14 cellular contexts compared by ENCODE assay signal in the genomic region with DNA sequence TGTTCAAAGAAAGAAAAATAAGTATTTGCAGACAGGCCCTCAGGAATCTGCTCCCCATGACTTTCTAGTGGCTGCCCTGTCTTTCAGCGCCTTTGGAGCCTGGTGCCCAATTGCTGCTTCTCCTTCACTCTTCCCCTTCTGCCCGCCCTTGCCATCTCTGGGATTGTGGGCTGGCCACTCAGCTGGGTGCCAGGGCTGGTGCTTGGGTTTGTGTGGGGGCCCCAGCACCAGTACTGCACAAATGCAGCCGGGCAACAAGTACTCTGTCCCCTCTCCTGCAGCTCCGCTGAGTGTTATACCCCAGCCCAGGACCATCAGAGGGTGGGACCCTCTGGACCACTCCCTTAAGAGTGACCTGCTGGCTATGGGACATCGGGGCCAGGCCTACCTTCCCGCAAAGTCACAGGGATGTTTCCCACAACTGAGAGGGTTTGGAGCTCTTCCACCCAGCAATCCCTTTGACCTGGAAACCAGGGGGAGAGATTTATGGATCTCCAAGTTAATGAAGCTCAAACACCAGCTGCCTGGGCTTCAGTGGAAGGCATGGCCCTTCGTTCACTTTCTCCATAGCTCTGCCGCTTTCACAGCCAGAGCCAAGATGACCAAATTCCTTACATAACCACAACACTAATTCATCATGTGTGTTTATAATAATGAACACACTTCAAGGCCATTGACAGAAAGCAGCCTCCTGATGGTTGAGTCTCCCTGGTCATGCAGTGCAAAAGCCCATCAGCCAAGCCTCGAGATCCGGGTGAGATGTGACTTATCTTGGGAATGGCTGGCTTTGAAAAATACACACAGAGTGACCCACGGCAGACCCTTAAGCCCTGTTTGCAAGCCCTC.
A peak's percentile ranks its signal among the peaks of the same experiment; 100 is the strongest.
DNase-seq lines count a peak whose midpoint lies in the region; ATAC-seq and TF ChIP-seq lines count a peak whose summit lies in the region.
"Had no signal": no experiment of that assay in that cellular context is flagged by ENCODE, and none has a peak within 500 bp of the region (broad histone marks: within the 10 kb centered on the region; RNA-seq: fewer than 3 reads in every experiment).

No MANE protein-coding gene starts in this region.

- no peaks in the 10 kb centered on the region for H3K36me3 ChIP-seq in adipocyte (ENCODE audit: control insufficient read depth, insufficient read depth, low read length, severe bottlenecking)
- no peaks in the 10 kb centered on the region for H3K36me3 ChIP-seq in sigmoid colon
- no peaks in the 10 kb centered on the region for H3K36me3 ChIP-seq in left ventricle myocardium inferior
- H3K36me3 ChIP-seq: gastroesophageal sphincter had no signal

- H3K27me3 ChIP-seq in adipocyte (replicated peaks; ENCODE audit: control insufficient read depth, insufficient read depth, low read length) (peaks cover 32% of the 10 kb centered on the region), sigmoid colon (no peaks in the 10 kb centered on the region), left ventricle myocardium inferior (ENCODE audit: low read depth) (no peaks in the 10 kb centered on the region)
- H3K27me3 ChIP-seq: gastroesophageal sphincter had no signal

- no peak overlapping the region for H3K9ac ChIP-seq in adipocyte (ENCODE audit: low read length)

- intact Hi-C loops in sigmoid colon (cut with DNase I): no loop called here
- intact Hi-C loops in left ventricle myocardium inferior (cut with micrococcal nuclease): no loop called here

- TF ChIP-seq CTCF in fibroblast of the aortic adventitia (IDR thresholded peaks at IDR 0.05; ENCODE audit: insufficient read depth, low read length) (no peak), sigmoid colon (IDR thresholded peaks at IDR 0.05) (no peak), left ventricle myocardium inferior (IDR thresholded peaks at IDR 0.05; ENCODE audit: borderline replicate concordance) (no peak)

- no peak for TF ChIP-seq POLR2A in sigmoid colon (IDR thresholded peaks at IDR 0.05)

- no peak for ATAC-seq in HG03342 (IDR thresholded peaks at IDR 0.05; ENCODE audit: unreplicated experiment)
- ATAC-seq: gastroesophageal sphincter, GM12878 had no signal

- TF ChIP-seq EP300 in sigmoid colon (IDR thresholded peaks at IDR 0.05): no peak

- H3K27ac ChIP-seq in sigmoid colon: peak overlapping the region in 3 of 4 donors; percentile 25 to 44 (median 30)
- H3K27ac ChIP-seq in left ventricle myocardium inferior (replicated peaks): no peak overlapping the region
- H3K27ac ChIP-seq: gastroesophageal sphincter had no signal

- H3K9me3 ChIP-seq in adipocyte (ENCODE audit: control insufficient read depth, low read length) (no peaks in the 10 kb centered on the region), sigmoid colon (no peaks in the 10 kb centered on the region), left ventricle myocardium inferior (replicated peaks) (no peaks in the 10 kb centered on the region)
- H3K9me3 ChIP-seq: gastroesophageal sphincter had no signal

- DNase-seq in EH (ENCODE audit: low read depth) (peak; percentile 85), adipocyte (ENCODE audit: low read depth) (peak; percentile 3), fibroblast of the aortic adventitia (ENCODE audit: low read depth) (peak; percentile 29), sigmoid colon (no peak), left ventricle myocardium inferior (no peak), NCI-H510A treated with DMSO at 0.1 percent for 48 hours (lab: John Stamatoyannopoulos, UW) (no peak)
- no peak for DNase-seq in activated CD4-positive, alpha-beta T cell treated with anti-CD3 and anti-CD28 coated beads for 4 hours
- DNase-seq: DMS79 treated with DMSO at 0.1 percent for 48 hours, immature natural killer cell, NCI-H2081, NCI-H774 had no signal

- H3K4me1 ChIP-seq in adipocyte (ENCODE audit: control insufficient read depth, insufficient read depth, low read length) (peaks cover 10% of the 10 kb centered on the region), sigmoid colon (peaks cover 0 to 38% (median 28%) of the 10 kb centered on the region in 4 donors), left ventricle myocardium inferior (peaks cover 31% of the 10 kb centered on the region)

- H3K4me3 ChIP-seq in adipocyte (ENCODE audit: low read length) (no peak overlapping the region), fibroblast of the aortic adventitia (ENCODE audit: low read depth, low read length) (no peak overlapping the region), sigmoid colon (no peak overlapping the region), left ventricle myocardium inferior (no peak overlapping the region)
- H3K4me3 ChIP-seq: gastroesophageal sphincter, GM12878 had no signal

- 69 to 73% methylated on average over 11 of the region's 11 CpGs for WGBS in sigmoid colon, 2 donors

Comparison
In these comparisons a context has a peak if more than half of its experiments do, and no peak if none do; other contexts are left out.
1. DNase-seq: peak in EH (single experiment), adipocyte (single experiment) and fibroblast of the aortic adventitia (single experiment); none in sigmoid colon (single experiment), left ventricle myocardium inferior (single experiment), NCI-H510A treated with DMSO at 0.1 percent for 48 hours (single experiment) and activated CD4-positive, alpha-beta T cell treated with anti-CD3 and anti-CD28 coated beads for 4 hours (0 of 2).